17 cellular contexts compared by ENCODE assay signal in genomic region chr10:23445591-23445990, GRCh38. TPM values are rescaled to one million over a fixed set of nuclear protein-coding genes. Genes with fewer than 3 reads are reported as not detected.
DNase-seq lines count a peak whose midpoint lies in the region; ATAC-seq and TF ChIP-seq lines count a peak whose summit lies in the region.
"Had no signal": no experiment of that assay in that cellular context is flagged by ENCODE, and none has a peak within 500 bp of the region (broad histone marks: within the 10 kb centered on the region; RNA-seq: fewer than 3 reads in every experiment).

No MANE protein-coding gene starts in this region.

- H3K9me3 Mint-ChIP-seq in WTC11 (no peaks in the 10 kb centered on the region), mesothelial cell of epicardium (no peaks in the 10 kb centered on the region)
- H3K9me3 Mint-ChIP-seq: IgD-negative memory B cell had no signal

- POLR2A ChIA-PET in A673 (lab: Charles Lee; ENCODE audit: low non-redundant PET) (interaction anchor here (0.6 kb wide), 1 partner anchor 113 kb away, joined by 8 read pairs; no protein-coding TSS in a partner anchor), WTC11 (lab: Charles Lee) (no interaction called here)

- DNase-seq in A673 (ENCODE audit: low spot score) (no peak), WTC11 (ENCODE audit: low spot score) (no peak), mesothelial cell of epicardium (ENCODE audit: low spot score in 2 of 2, unreplicated experiment in 2 of 2) (no peak), RPMI8226 (no peak), esophagus squamous epithelium (lab: John Stamatoyannopoulos, UW) (no peak), NCI-H345 treated with DMSO at 0.1 percent for 48 hours (lab: John Stamatoyannopoulos, UW; ENCODE audit: unreplicated experiment) (no peak)
- DNase-seq: activated gamma-delta T cell, amygdala, cortex of kidney, H7, left ventricle myocardium superior, NCI-H1417 treated with DMSO at 0.1 percent for 48 hours, NCI-H524 had no signal

- H3K9ac ChIP-seq in BLaER1, result no peak overlapping the region

- no peak overlapping the region for H3K4me3 ChIP-seq in A673 (ENCODE audit: low read depth, low read length, poor library complexity, severe bottlenecking)
- no peak overlapping the region for H3K4me3 ChIP-seq in BLaER1
- no peak overlapping the region for H3K4me3 ChIP-seq in esophagus squamous epithelium
- H3K4me3 ChIP-seq: suprapubic skin, vagina had no signal

- no peak overlapping the region for H3K4me3 Mint-ChIP-seq in WTC11
- H3K4me3 Mint-ChIP-seq in mesothelial cell of epicardium, result no peak overlapping the region

- no peak for TF ChIP-seq POLR2A in esophagus squamous epithelium (IDR thresholded peaks at IDR 0.05)

- H3K36me3 Mint-ChIP-seq in WTC11, result 0 out of 2 replicates have a peak, but pooled peaks cover 3% of the 10 kb centered on the region
- peaks cover 1% of the 10 kb centered on the region for H3K36me3 Mint-ChIP-seq in mesothelial cell of epicardium

- H4K20me1 ChIP-seq in BLaER1, result peaks cover 29% of the 10 kb centered on the region

- peak overlapping the region; percentile 31 for H3K27ac Mint-ChIP-seq in WTC11
- peak overlapping the region; percentile 36 for H3K27ac Mint-ChIP-seq in mesothelial cell of epicardium
- H3K27ac Mint-ChIP-seq: IgD-negative memory B cell had no signal

- no peaks in the 10 kb centered on the region for H3K9me3 ChIP-seq in A673 (ENCODE audit: low read depth, low read length, poor library complexity, severe bottlenecking)
- H3K9me3 ChIP-seq in BLaER1, result no peaks in the 10 kb centered on the region
- H3K9me3 ChIP-seq in esophagus squamous epithelium, result no peaks in the 10 kb centered on the region
- H3K9me3 ChIP-seq: suprapubic skin, vagina had no signal

- peaks cover 16% of the 10 kb centered on the region for H3K4me1 Mint-ChIP-seq in WTC11
- peaks cover 33% of the 10 kb centered on the region for H3K4me1 Mint-ChIP-seq in mesothelial cell of epicardium

- H3K27ac ChIP-seq in A673 (ENCODE audit: low read depth, low read length, poor library complexity, severe bottlenecking) (peak overlapping the region; percentile 95), BLaER1 (0 out of 2 replicates have a peak overlapping the region, but pooled peaks have one; percentile 36), esophagus squamous epithelium (no peak overlapping the region)
- H3K27ac ChIP-seq: suprapubic skin, vagina had no signal

- no peak for ATAC-seq in WTC11
- ATAC-seq: left ventricle myocardium superior had no signal

- H3K27me3 ChIP-seq in A673 (replicated peaks; ENCODE audit: insufficient read depth, low read depth, low read length, poor library complexity), result no peaks in the 10 kb centered on the region
- peaks cover 12% of the 10 kb centered on the region; the same call in 1 of the 2 replicates for H3K27me3 ChIP-seq in BLaER1
- H3K27me3 ChIP-seq in esophagus squamous epithelium, result no peaks in the 10 kb centered on the region
- H3K27me3 ChIP-seq: suprapubic skin, vagina had no signal

- H3K4me2 ChIP-seq in BLaER1, result peak overlapping the region; percentile 82

- no TSS peak for BruUV-seq in A673 (replicated peaks; lab: Mats Ljungman, UMichigan)

- H3K27me3 Mint-ChIP-seq in WTC11 (ENCODE audit: low read depth) (peaks cover 11% of the 10 kb centered on the region), mesothelial cell of epicardium (ENCODE audit: low read depth) (no peaks in the 10 kb centered on the region)
- H3K27me3 Mint-ChIP-seq: IgD-negative memory B cell had no signal

- peaks cover 39% of the 10 kb centered on the region for H3K36me3 ChIP-seq in A673 (ENCODE audit: insufficient read depth, low read length, poor library complexity, severe bottlenecking)
- H3K36me3 ChIP-seq in BLaER1, result peaks cover 8% of the 10 kb centered on the region; the same call in 1 of the 2 replicates
- peaks cover 0 to 30% (median 0%) of the 10 kb centered on the region in 3 donors for H3K36me3 ChIP-seq in esophagus squamous epithelium
- H3K36me3 ChIP-seq: suprapubic skin, vagina had no signal

- 90 to 91% methylated on average over 5 of the region's 5 CpGs for WGBS in esophagus squamous epithelium, 2 donors

- intact Hi-C loops in A673 (cut with micrococcal nuclease; ENCODE audit: unreplicated experiment) (loop anchor here (5.0 to 10.0 kb wide), 3 partner anchors 77 to 1069 kb away; no protein-coding TSS in a partner anchor), esophagus squamous epithelium (cut with DNase I) (no loop called here)

- TF ChIP-seq CTCF in A673 (conservative IDR thresholded peaks at IDR 0.05; ENCODE audit: low read depth, low read length), result no peak
- no peak for TF ChIP-seq CTCF in WTC11 (IDR thresholded peaks at IDR 0.05)
- TF ChIP-seq CTCF in mesothelial cell of epicardium (IDR thresholded peaks at IDR 0.05; ENCODE audit: unreplicated experiment), result no peak
- no peak for TF ChIP-seq CTCF in esophagus squamous epithelium (IDR thresholded peaks at IDR 0.05)

- H3K4me1 ChIP-seq in A673 (ENCODE audit: insufficient read depth, low read length, poor library complexity, severe bottlenecking) (peaks cover 32% of the 10 kb centered on the region), BLaER1 (peaks cover 94% of the 10 kb centered on the region), esophagus squamous epithelium (peaks cover 10 to 57% (median 24%) of the 10 kb centered on the region in 3 donors)

- CTCF ChIA-PET in A673 (lab: Charles Lee), result no interaction called here
- CTCF ChIA-PET in WTC11 (lab: Charles Lee), result interaction anchor here (0.6 kb wide), 1 partner anchor 1278 kb away, joined by 3 read pairs; no protein-coding TSS in a partner anchor

TF ChIP-seq in WTC11, 78 proteins besides CTCF, POLR2A, EP300 and RAD21:
- TF ChIP-seq ZNF232 (CRISPR knock-in tag; IDR thresholded peaks at IDR 0.05), result no peak
- no peak for TF ChIP-seq CREM (CRISPR knock-in tag; IDR thresholded peaks at IDR 0.05)
- TF ChIP-seq GTF2I (CRISPR knock-in tag; conservative IDR thresholded peaks at IDR 0.05), result no peak
- no peak for TF ChIP-seq IRF2 (CRISPR knock-in tag; IDR thresholded peaks at IDR 0.05; ENCODE audit: borderline replicate concordance, low read depth)
- TF ChIP-seq NFYB (CRISPR knock-in tag; conservative IDR thresholded peaks at IDR 0.05; ENCODE audit: low read depth), result no peak
- TF ChIP-seq FOXP1 (CRISPR knock-in tag; IDR thresholded peaks at IDR 0.05; ENCODE audit: borderline replicate concordance), result no peak
- no peak for TF ChIP-seq ZBTB21 (CRISPR knock-in tag; IDR thresholded peaks at IDR 0.05; ENCODE audit: borderline replicate concordance)

RNA-seq across cellular contexts. Expression of gene OTUD1, which starts 6.7 kb away (rescaled TPM):
- total RNA-seq in A673 (2021), result 22.5 and 23.9 TPM in 2 replicates
- 7.9 to 9.8 TPM (median 9.0 TPM) in 3 replicates for total RNA-seq in WTC11 (2021)
- total RNA-seq in mesothelial cell of epicardium, result 11.7 to 12.7 TPM (median 12.4 TPM) in 3 replicates
- 10 to 100 TPM in 1 of 4 donors, 1 to 10 TPM in 3; 4.3 to 10.1 (median 6.4) TPM for total RNA-seq in esophagus squamous epithelium

Comparison
In these comparisons a context has a peak if more than half of its experiments do, and no peak if none do; other contexts are left out.
1. H3K27ac ChIP-seq: peak in A673 (single experiment) and BLaER1 (single experiment); none in esophagus squamous epithelium (0 of 4).